In genomic region chr10:79781584-79781983, GRCh38 we compare ENCODE assay signal across 3 cellular contexts. TPM values are rescaled to one million over a fixed set of nuclear protein-coding genes. Genes with fewer than 3 reads are reported as not detected.
"Had no signal": no experiment of that assay in that cellular context is flagged by ENCODE, and none has a peak within 500 bp of the region (broad histone marks: within the 10 kb centered on the region; RNA-seq: fewer than 3 reads in every experiment).

No MANE protein-coding gene starts in this region.

RNA-seq across cellular contexts. Expression of gene NUTM2E, which starts 45.0 kb away (rescaled TPM):
- total RNA-seq: ascending aorta; cardiac septum; T-helper 1 cell treated with Interleukin-12 subunit alpha and Interleukin-12 subunit beta and Interleukin-4 antibody, amounts not matched to agents 30 ng/mL and 1 ng/mL, for 36 hours had no signal
